In genomic region chr10:71771821-71772617, GRCh38 we compare ENCODE assay signal across 10 cellular contexts. TPM values are rescaled to one million over a fixed set of nuclear protein-coding genes. Genes with fewer than 3 reads are reported as not detected.
DNase-seq lines count a peak whose midpoint lies in the region; ATAC-seq and TF ChIP-seq lines count a peak whose summit lies in the region.
"Had no signal": no experiment of that assay in that cellular context is flagged by ENCODE, and none has a peak within 500 bp of the region (broad histone marks: within the 10 kb centered on the region; RNA-seq: fewer than 3 reads in every experiment).

No MANE protein-coding gene starts in this region.

- H3K27me3 ChIP-seq in rectal smooth muscle tissue (ENCODE audit: control insufficient read depth, insufficient read depth, low read length) = no peaks in the 10 kb centered on the region
- peaks cover 12% of the 10 kb centered on the region; the same call in 1 of the 2 replicates for H3K27me3 ChIP-seq in GM23338 (ENCODE audit: insufficient read depth)

- no peak overlapping the region for H3K4me3 Mint-ChIP-seq in GM23338

- ATAC-seq in HG02610 (IDR thresholded peaks at IDR 0.05; ENCODE audit: unreplicated experiment) (no peak), GM23338 (no peak), GM18868 (IDR thresholded peaks at IDR 0.05; ENCODE audit: unreplicated experiment) (no peak)

- H3F3A ChIP-seq in GM23338 (replicated peaks; ENCODE audit: low read depth) = no peaks in the 10 kb centered on the region

- H3K4me2 ChIP-seq in GM23338 = no peak overlapping the region

- peak; percentile 52 for DNase-seq in DMS 273 (lab: John Stamatoyannopoulos, UW; ENCODE audit: unreplicated experiment)
- DNase-seq in DMS 273 treated with DMSO at 0.1 percent for 48 hours (lab: John Stamatoyannopoulos, UW) = no peak
- DNase-seq in activated CD8-positive, alpha-beta memory T cell treated with anti-CD3 and anti-CD28 coated beads, Interleukin-2, amount 50 U/mL, for 4 hours = peak; percentile 61
- DNase-seq in fibroblast of peridontal ligament (ENCODE audit: extremely low read depth) = peak; percentile 78
- no peak for DNase-seq in GM23338 (ENCODE audit: low spot score)

- H3K79me2 ChIP-seq in GM23338 (replicated peaks; ENCODE audit: insufficient read depth) = no peaks in the 10 kb centered on the region

- peaks cover 9% of the 10 kb centered on the region for H3K4me1 Mint-ChIP-seq in GM23338

- no peak overlapping the region for H3K27ac Mint-ChIP-seq in GM23338

- no peaks in the 10 kb centered on the region for H3K36me3 Mint-ChIP-seq in GM23338 (ENCODE audit: low read depth)

- H3K36me3 ChIP-seq in rectal smooth muscle tissue (ENCODE audit: control insufficient read depth, insufficient read depth, low read length) (no peaks in the 10 kb centered on the region), GM23338 (ENCODE audit: insufficient read depth) (no peaks in the 10 kb centered on the region)

- no peaks in the 10 kb centered on the region for H4K20me1 ChIP-seq in GM23338 (replicated peaks; ENCODE audit: insufficient read depth)

- TF ChIP-seq CTCF in GM23338 (conservative IDR thresholded peaks at IDR 0.05; ENCODE audit: low read depth in 2 of 2) = no peak

- H3K9ac ChIP-seq in rectal smooth muscle tissue (ENCODE audit: low read length) = peak overlapping the region; percentile 79

- H3K9me2 ChIP-seq in GM23338 (ENCODE audit: insufficient read depth) = no peaks in the 10 kb centered on the region

- H3K4me1 ChIP-seq in rectal smooth muscle tissue (ENCODE audit: control insufficient read depth, insufficient read depth, low read length) = peaks cover 39% of the 10 kb centered on the region
- no peaks in the 10 kb centered on the region for H3K4me1 ChIP-seq in GM23338 (ENCODE audit: insufficient read depth)

- no peak overlapping the region for H2AFZ ChIP-seq in GM23338

- H3K4me3 ChIP-seq in rectal smooth muscle tissue (ENCODE audit: low read length) = peak overlapping the region; percentile 78
- H3K4me3 ChIP-seq in GM23338 = no peak overlapping the region

- H3K27ac ChIP-seq in rectal smooth muscle tissue (ENCODE audit: low read depth, low read length) (peak overlapping the region; percentile 88), GM23338 (ENCODE audit: low read depth) (no peak overlapping the region)
- H3K27ac ChIP-seq: 22Rv1, VCaP had no signal

- no peaks in the 10 kb centered on the region; the same call in 2 of the 3 replicates for H3K9me3 Mint-ChIP-seq in GM23338

- peaks cover 14% of the 10 kb centered on the region for H3K27me3 Mint-ChIP-seq in GM23338 (ENCODE audit: insufficient read depth, low read depth, poor library complexity)

TF ChIP-seq in GM23338, 12 proteins besides CTCF, POLR2A, EP300 and RAD21:
- TF ChIP-seq EZH2phosphoT487 (IDR thresholded peaks at IDR 0.05; ENCODE audit: unreplicated experiment) (no peak), ZNF114 (CRISPR knock-in tag; IDR thresholded peaks at IDR 0.05) (no peak), ETS1 (IDR thresholded peaks at IDR 0.05) (no peak), NANOG (IDR thresholded peaks at IDR 0.05; ENCODE audit: borderline replicate concordance) (no peak), REST (IDR thresholded peaks at IDR 0.05; ENCODE audit: unreplicated experiment) (no peak)

RNA-seq across cellular contexts. Expression of gene VSIR, which starts 1.3 kb away (rescaled TPM):
- 0.04 and 0.10 TPM in 2 replicates for total RNA-seq in GM23338 (2014; rRNA removed; shearing (Covaris generic))
- 0.74 TPM in 1 of 2 replicates, not detected in the other for polyA plus RNA-seq in GM23338 (2016; fragmentation: Nextera tagmentation; extraction: Ambion mirVana)

RNA-seq across cellular contexts. Expression of gene C10orf105, which starts 52.4 kb away (rescaled TPM):
- 0.17 and 0.19 TPM in 2 replicates for total RNA-seq in GM23338 (2014; rRNA removed; shearing (Covaris generic))
- 0.15 and 0.19 TPM in 2 replicates for polyA plus RNA-seq in GM23338 (2016; fragmentation: Nextera tagmentation; extraction: Ambion mirVana)

Comparison
In these comparisons a context has a peak if more than half of its experiments do, and no peak if none do; other contexts are left out.
1. DNase-seq: peak in DMS 273 (single experiment), activated CD8-positive, alpha-beta memory T cell treated with anti-CD3 and anti-CD28 coated beads, Interleukin-2, amount 50 U/mL, for 4 hours (single experiment) and fibroblast of peridontal ligament (single experiment); none in DMS 273 treated with DMSO at 0.1 percent for 48 hours (single experiment) and GM23338 (single experiment).